In genomic region chr21:45406801-45407628, GRCh38 we compare ENCODE assay signal across 9 cellular contexts. TPM values are rescaled to one million over a fixed set of nuclear protein-coding genes. Genes with fewer than 3 reads are reported as not detected.
DNase-seq lines count a peak whose midpoint lies in the region; ATAC-seq and TF ChIP-seq lines count a peak whose summit lies in the region.
"Had no signal": no experiment of that assay in that cellular context is flagged by ENCODE, and none has a peak within 500 bp of the region (broad histone marks: within the 10 kb centered on the region; RNA-seq: fewer than 3 reads in every experiment).

No MANE protein-coding gene starts in this region.

- H3K27me3 ChIP-seq in prostate gland (replicated peaks; ENCODE audit: insufficient read depth): no peaks in the 10 kb centered on the region

- WGBS in prostate gland: 72% methylated on average over 17 of the region's 17 CpGs

- ATAC-seq in WTC11: peak; percentile 54
- no peak for ATAC-seq in left cardiac atrium
- ATAC-seq in HG02610 (IDR thresholded peaks at IDR 0.05; ENCODE audit: unreplicated experiment): no peak
- no peak for ATAC-seq in HG03432 (IDR thresholded peaks at IDR 0.05; ENCODE audit: unreplicated experiment)
- no peak for ATAC-seq in HG03135 (IDR thresholded peaks at IDR 0.05; ENCODE audit: unreplicated experiment)

- H3K4me1 ChIP-seq in prostate gland (replicated peaks): peaks cover 20% of the 10 kb centered on the region

- peak; percentile 40 for DNase-seq in ELR (ENCODE audit: low read depth)
- DNase-seq in WTC11 (ENCODE audit: low spot score): peak; percentile 79
- peak; percentile 36 for DNase-seq in left cardiac atrium
- DNase-seq in prostate gland (ENCODE audit: low spot score): no peak
- DNase-seq in epidermal melanocyte (ENCODE audit: insufficient read length, low spot score): no peak
- DNase-seq: activated naive CD8-positive, alpha-beta T cell treated with anti-CD3 and anti-CD28 coated beads, Interleukin-2, amount 10 ng/mL, durations not matched to agents 7 days and 5 days had no signal

- H3K36me3 Mint-ChIP-seq in WTC11: no peaks in the 10 kb centered on the region
- H3K36me3 Mint-ChIP-seq: activated naive CD8-positive, alpha-beta T cell treated with anti-CD3 and anti-CD28 coated beads, Interleukin-2, amount 10 ng/mL, durations not matched to agents 7 days and 5 days had no signal

- POLR2A ChIA-PET in WTC11 (lab: Charles Lee): interaction anchor here (1.1 to 1.2 kb wide), 2 partner anchors 78 to 83 kb away, joined by 4 read pairs; no protein-coding TSS in a partner anchor

- intact Hi-C loops in left cardiac atrium (cut with DNase I) (loop anchor here in 1 of 2 donors (1.0 kb wide), 1 partner anchor 19 kb away; no protein-coding TSS in a partner anchor), prostate gland (cut with DNase I) (no loop called here)

- H3K27me3 Mint-ChIP-seq in WTC11 (ENCODE audit: low read depth): peaks cover 17% of the 10 kb centered on the region

- no peak overlapping the region for H3K4me3 ChIP-seq in prostate gland

- H3K27ac ChIP-seq in prostate gland: peak overlapping the region; percentile 51 to 76

- no peaks in the 10 kb centered on the region for H3K36me3 ChIP-seq in prostate gland

- peaks cover 63% of the 10 kb centered on the region for H3K4me1 Mint-ChIP-seq in WTC11

- no peak for TF ChIP-seq CTCF in WTC11 (IDR thresholded peaks at IDR 0.05)
- TF ChIP-seq CTCF in prostate gland (IDR thresholded peaks at IDR 0.05): no peak

- CTCF ChIA-PET in WTC11 (lab: Charles Lee): interaction anchor here (0.6 to 3.2 kb wide), 22 partner anchors 10 to 114 kb away, joined by 3 to 23 read pairs (median 4); no protein-coding TSS in a partner anchor

- no peaks in the 10 kb centered on the region for H3K9me3 ChIP-seq in prostate gland

- no peak for TF ChIP-seq POLR2A in prostate gland (IDR thresholded peaks at IDR 0.05)

- H3K9me3 Mint-ChIP-seq in WTC11: no peaks in the 10 kb centered on the region
- H3K9me3 Mint-ChIP-seq: activated naive CD8-positive, alpha-beta T cell treated with anti-CD3 and anti-CD28 coated beads, Interleukin-2, amount 10 ng/mL, durations not matched to agents 7 days and 5 days had no signal

- H3K27ac Mint-ChIP-seq in WTC11: peak overlapping the region; percentile 98
- H3K27ac Mint-ChIP-seq: activated naive CD8-positive, alpha-beta T cell treated with anti-CD3 and anti-CD28 coated beads, Interleukin-2, amount 10 ng/mL, durations not matched to agents 7 days and 5 days had no signal

- peak overlapping the region; percentile 77 for H3K4me3 Mint-ChIP-seq in WTC11
- H3K4me3 Mint-ChIP-seq: activated naive CD8-positive, alpha-beta T cell treated with anti-CD3 and anti-CD28 coated beads, Interleukin-2, amount 10 ng/mL, durations not matched to agents 7 days and 5 days had no signal

TF ChIP-seq in WTC11, 78 proteins besides CTCF, POLR2A, EP300 and RAD21:
- TF ChIP-seq SP1 (CRISPR knock-in tag; conservative IDR thresholded peaks at IDR 0.05): peak; percentile 34; the same call in 1 of the 2 replicates
- TF ChIP-seq ELF4 (CRISPR knock-in tag; IDR thresholded peaks at IDR 0.05; ENCODE audit: low read depth): no peak
- TF ChIP-seq ZNF423 (CRISPR knock-in tag; IDR thresholded peaks at IDR 0.05): peak; percentile 66
- TF ChIP-seq TEAD1 (CRISPR knock-in tag; IDR thresholded peaks at IDR 0.05): peak; percentile 63; the same call in 1 of the 2 replicates
- TF ChIP-seq, protein P1, sequence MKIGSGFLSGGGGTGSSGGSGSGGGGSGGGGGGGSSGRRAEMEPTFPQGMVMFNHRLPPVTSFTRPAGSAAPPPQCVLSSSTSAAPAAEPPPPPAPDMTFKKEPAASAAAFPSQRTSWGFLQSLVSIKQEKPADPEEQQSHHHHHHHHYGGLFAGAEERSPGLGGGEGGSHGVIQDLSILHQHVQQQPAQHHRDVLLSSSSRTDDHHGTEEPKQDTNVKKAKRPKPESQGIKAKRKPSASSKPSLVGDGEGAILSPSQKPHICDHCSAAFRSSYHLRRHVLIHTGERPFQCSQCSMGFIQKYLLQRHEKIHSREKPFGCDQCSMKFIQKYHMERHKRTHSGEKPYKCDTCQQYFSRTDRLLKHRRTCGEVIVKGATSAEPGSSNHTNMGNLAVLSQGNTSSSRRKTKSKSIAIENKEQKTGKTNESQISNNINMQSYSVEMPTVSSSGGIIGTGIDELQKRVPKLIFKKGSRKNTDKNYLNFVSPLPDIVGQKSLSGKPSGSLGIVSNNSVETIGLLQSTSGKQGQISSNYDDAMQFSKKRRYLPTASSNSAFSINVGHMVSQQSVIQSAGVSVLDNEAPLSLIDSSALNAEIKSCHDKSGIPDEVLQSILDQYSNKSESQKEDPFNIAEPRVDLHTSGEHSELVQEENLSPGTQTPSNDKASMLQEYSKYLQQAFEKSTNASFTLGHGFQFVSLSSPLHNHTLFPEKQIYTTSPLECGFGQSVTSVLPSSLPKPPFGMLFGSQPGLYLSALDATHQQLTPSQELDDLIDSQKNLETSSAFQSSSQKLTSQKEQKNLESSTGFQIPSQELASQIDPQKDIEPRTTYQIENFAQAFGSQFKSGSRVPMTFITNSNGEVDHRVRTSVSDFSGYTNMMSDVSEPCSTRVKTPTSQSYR (CRISPR knock-in tag; IDR thresholded peaks at IDR 0.05): peak; percentile 77

RNA-seq across cellular contexts. Expression of gene COL18A1, which starts 2.0 kb away (rescaled TPM):
- total RNA-seq in WTC11 (2021) (231 to 241 TPM (median 231 TPM) in 3 replicates), left cardiac atrium (100 to 1,000 TPM in 1 of 2 donors, 10 to 100 TPM in 1; 53.4 to 104 TPM), prostate gland (100 to 1,000 TPM in 1 of 2 donors, 10 to 100 TPM in 1; 56.2 to 229 TPM)

Comparison
In these comparisons a context has a peak if more than half of its experiments do, and no peak if none do; other contexts are left out.
1. DNase-seq: peak in ELR (single experiment), WTC11 (single experiment) and left cardiac atrium (single experiment); none in prostate gland (single experiment) and epidermal melanocyte (single experiment).